10 cellular contexts compared by ENCODE assay signal in the genomic region with DNA sequence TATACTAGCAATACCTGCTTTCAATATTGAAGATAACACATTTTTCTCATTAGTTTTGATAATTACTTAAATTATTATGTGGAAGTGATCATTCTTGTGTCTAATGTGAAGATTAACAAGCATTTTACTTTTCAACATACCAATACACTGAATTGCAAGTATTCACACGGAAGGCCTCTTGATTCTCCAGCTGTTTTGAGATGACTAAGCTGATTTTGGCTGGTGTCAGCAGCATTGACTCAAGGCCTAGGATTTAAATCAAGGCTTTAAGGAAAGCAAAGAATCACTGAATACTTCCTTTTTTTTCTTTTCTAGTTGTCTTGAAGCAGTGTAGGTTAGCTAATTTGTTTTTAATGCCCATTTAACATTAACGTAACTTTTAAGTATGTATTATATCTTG.
A peak's percentile ranks its signal among the peaks of the same experiment; 100 is the strongest.
DNase-seq lines count a peak whose midpoint lies in the region; FAIRE-seq and TF ChIP-seq lines count a peak whose summit lies in the region.
"Had no signal": no experiment of that assay in that cellular context is flagged by ENCODE, and none has a peak within 500 bp of the region (broad histone marks: within the 10 kb centered on the region; RNA-seq: fewer than 3 reads in every experiment).

No MANE protein-coding gene starts in this region.

- no peaks in the 10 kb centered on the region for H3K36me3 ChIP-seq in bronchial epithelial cell (ENCODE audit: control insufficient read depth, insufficient read depth, low read length)

- no peak for FAIRE-seq in bronchial epithelial cell (lab: Jason Lieb, UNC)

- no peaks in the 10 kb centered on the region for H3K27me3 ChIP-seq in bronchial epithelial cell (ENCODE audit: control insufficient read depth, insufficient read depth, low read length)

- no peak overlapping the region for H3K4me3 ChIP-seq in bronchial epithelial cell (ENCODE audit: low read depth, low read length)

- DNase-seq in AG09319 (ENCODE audit: extremely low read depth, low read depth) (peak; percentile 52), LHCN-M2 (ENCODE audit: low read depth) (peak; percentile 95), bronchial epithelial cell (ENCODE audit: low read depth) (peak; percentile 86), kidney glomerular epithelial cell (lab: John Stamatoyannopoulos, UW) (peak; percentile 35), DMS79 treated with DMSO at 0.1 percent for 48 hours (lab: John Stamatoyannopoulos, UW) (no peak), SKM-1 treated with dmso at 0.1 percent for 144 hours (lab: John Stamatoyannopoulos, UW; ENCODE audit: unreplicated experiment) (no peak), posterior cingulate gyrus (no peak), DMS79 (lab: John Stamatoyannopoulos, UW) (no peak)
- DNase-seq: activated effector memory CD4-positive, alpha-beta T cell treated with Interleukin-2 at 50 U/mL for 16 hours; Right ventricle myocardium superior had no signal

- TF ChIP-seq CTCF in AG09319 (IDR thresholded peaks at IDR 0.05; ENCODE audit: low read depth, low read length) (no peak), bronchial epithelial cell (IDR thresholded peaks at IDR 0.05; ENCODE audit: insufficient read depth, low read length, severe bottlenecking) (no peak)

- intact Hi-C loops in posterior cingulate gyrus (cut with DNase I): no loop called here

Comparison
In these comparisons a context has a peak if more than half of its experiments do, and no peak if none do; other contexts are left out.
1. DNase-seq: peak in AG09319 (single experiment), LHCN-M2 (single experiment), bronchial epithelial cell (single experiment) and kidney glomerular epithelial cell (single experiment); none in DMS79 treated with DMSO at 0.1 percent for 48 hours (single experiment), SKM-1 treated with dmso at 0.1 percent for 144 hours (single experiment), posterior cingulate gyrus (0 of 10) and DMS79 (single experiment).